ENCODE assay signal across 14 cellular contexts in genomic region chr16:69616082-69616481, GRCh38.
"Had no signal": no experiment of that assay in that cellular context is flagged by ENCODE, and none has a peak within 500 bp of the region (broad histone marks: within the 10 kb centered on the region; RNA-seq: fewer than 3 reads in every experiment).

No MANE protein-coding gene starts in this region.

- H3K27ac ChIP-seq: brain microvascular endothelial cell, ovary, SK-N-MC, tibial artery had no signal

- H3K36me3 ChIP-seq: ovary, tibial artery had no signal

- H3K9me3 Mint-ChIP-seq: activated CD4-positive, alpha-beta T cell treated with anti-CD3 and anti-CD28 coated beads, Interleukin-2, amount 10 ng/mL, durations not matched to agents 7 days and 5 days; activated naive CD4-positive, alpha-beta T cell treated with anti-CD3 and anti-CD28 coated beads, Interleukin-2, amount 10 ng/mL, durations not matched to agents 7 days and 5 days; activated T-helper 17 cell treated with anti-CD3 and anti-CD28 coated beads, Interleukin-2, amount 50 U/mL, for 72 hours; nephron; T-cell had no signal

- H3K4me3 ChIP-seq: ovary, SK-N-MC, tibial artery had no signal

- H3K4me3 Mint-ChIP-seq: activated CD4-positive, alpha-beta T cell treated with anti-CD3 and anti-CD28 coated beads, Interleukin-2, amount 10 ng/mL, durations not matched to agents 7 days and 5 days; activated naive CD4-positive, alpha-beta T cell treated with anti-CD3 and anti-CD28 coated beads, Interleukin-2, amount 10 ng/mL, durations not matched to agents 7 days and 5 days; activated T-helper 17 cell treated with anti-CD3 and anti-CD28 coated beads, Interleukin-2, amount 50 U/mL, for 72 hours; nephron; T-cell had no signal

- H3K9me3 ChIP-seq: ovary, tibial artery had no signal

- DNase-seq: activated CD4-positive, alpha-beta T cell treated with anti-CD3 and anti-CD28 coated beads, Interleukin-2, amount 10 ng/mL, durations not matched to agents 7 days and 5 days; activated naive CD4-positive, alpha-beta T cell treated with anti-CD3 and anti-CD28 coated beads, Interleukin-2, amount 10 ng/mL, durations not matched to agents 7 days and 5 days; activated T-cell treated with anti-CD3 and anti-CD28 coated beads for 4 hours; brain microvascular endothelial cell; glutamatergic neuron; mesendoderm; ovary; stimulated activated CD4-positive, alpha-beta T cell treated with anti-CD3 and anti-CD28 coated beads, Interleukin-4, amount 100 ng/mL, for 24 hours; T-cell; tibial artery had no signal

- ATAC-seq: activated T-helper 17 cell treated with anti-CD3 and anti-CD28 coated beads, Interleukin-2, amount 50 U/mL, for 72 hours; esophagus mucosa; T-cell had no signal

- H3K27me3 ChIP-seq: brain microvascular endothelial cell, ovary, tibial artery had no signal

- H3K27ac Mint-ChIP-seq: activated CD4-positive, alpha-beta T cell treated with anti-CD3 and anti-CD28 coated beads, Interleukin-2, amount 10 ng/mL, durations not matched to agents 7 days and 5 days; activated naive CD4-positive, alpha-beta T cell treated with anti-CD3 and anti-CD28 coated beads, Interleukin-2, amount 10 ng/mL, durations not matched to agents 7 days and 5 days; activated T-helper 17 cell treated with anti-CD3 and anti-CD28 coated beads, Interleukin-2, amount 50 U/mL, for 72 hours; nephron had no signal

- H3K27me3 Mint-ChIP-seq: activated CD4-positive, alpha-beta T cell treated with anti-CD3 and anti-CD28 coated beads, Interleukin-2, amount 10 ng/mL, durations not matched to agents 7 days and 5 days; activated naive CD4-positive, alpha-beta T cell treated with anti-CD3 and anti-CD28 coated beads, Interleukin-2, amount 10 ng/mL, durations not matched to agents 7 days and 5 days; activated T-helper 17 cell treated with anti-CD3 and anti-CD28 coated beads, Interleukin-2, amount 50 U/mL, for 72 hours; T-cell had no signal
